ENCODE assay signal across 8 cellular contexts in the genomic region with DNA sequence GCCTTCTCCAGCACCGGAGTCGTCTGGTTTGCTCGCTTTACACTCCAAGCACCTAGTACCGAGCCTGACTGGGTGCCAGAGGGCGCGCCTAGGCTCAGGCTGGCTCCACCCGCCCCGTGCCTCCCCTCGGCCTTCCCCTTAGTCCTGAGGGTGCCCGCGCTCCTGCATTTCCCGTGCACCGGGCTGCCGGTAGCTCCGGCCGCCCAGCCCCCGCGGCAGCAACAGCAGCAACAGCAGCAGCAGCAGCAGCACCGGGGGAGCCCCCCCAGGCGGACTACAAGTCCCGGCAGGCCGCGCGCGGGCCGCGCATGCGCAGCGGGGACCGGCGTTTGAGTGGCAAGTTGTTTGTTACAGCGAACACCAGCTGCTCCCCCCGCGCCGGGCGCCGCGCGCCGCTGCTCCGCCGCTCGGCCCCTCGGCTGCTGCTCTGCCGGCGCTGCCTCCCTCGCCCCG.
DNase-seq lines count a peak whose midpoint lies in the region; ATAC-seq and TF ChIP-seq lines count a peak whose summit lies in the region.
"Not testable (repeated sequence)": the region's sequence is repeated elsewhere in the genome, so short reads cannot be mapped to it uniquely, and the experiment has no call there.

No MANE protein-coding gene starts in this region.

- CTCF ChIA-PET in T-cell (lab: Charles Lee): not testable (repeated sequence)

- POLR2A ChIA-PET in T-cell (lab: Charles Lee): not testable (repeated sequence)

- TF ChIP-seq CTCF in C4-2B (conservative IDR thresholded peaks at IDR 0.05): not testable (repeated sequence)

- H3K4me1 Mint-ChIP-seq in T-cell: not testable (repeated sequence)

- peak; percentile 55 to 91 (median 75) for DNase-seq in T-cell
- DNase-seq in activated effector memory CD4-positive, alpha-beta T cell treated with anti-CD3 and anti-CD28 coated beads, Interleukin-2, amount 50 U/mL, for 16 hours: peak; percentile 93
- peak; percentile 50 for DNase-seq in fibroblast of peridontal ligament (ENCODE audit: extremely low read depth)
- DNase-seq in myocyte (ENCODE audit: low read depth): peak; percentile 75
- peak; percentile 42 to 74 (median 58) for DNase-seq in stimulated activated CD4-positive, alpha-beta T cell treated with anti-CD3 and anti-CD28 coated beads, TNF-alpha, amount 100 ng/mL, for 48 hours (ENCODE audit: low read depth in 3 of 3)

- H3K27me3 Mint-ChIP-seq in T-cell: not testable (repeated sequence)

- peak overlapping the region; percentile 37; the same call in 1 of the 2 replicates for H3K27ac ChIP-seq in C4-2B

- not testable (repeated sequence) for H3K27ac Mint-ChIP-seq in T-cell

- peak overlapping the region; percentile 55 to 76 (median 75) for H3K4me3 Mint-ChIP-seq in T-cell

- H3K9me3 Mint-ChIP-seq in T-cell: not testable (repeated sequence)

- ATAC-seq in GM21515 (IDR thresholded peaks at IDR 0.05; ENCODE audit: unreplicated experiment): peak; percentile 95
- ATAC-seq in HG03280 (IDR thresholded peaks at IDR 0.05; ENCODE audit: unreplicated experiment): peak; percentile 91
- peak; percentile 92 to 94 (median 92) for ATAC-seq in T-cell (replicated peaks in 1 of 4)

- H3K36me3 Mint-ChIP-seq in T-cell: not testable (repeated sequence)

Comparison
In these comparisons a context has a peak if more than half of its experiments do, and no peak if none do; other contexts are left out.
1. Peak in every context shown above with its lines: DNase-seq, ATAC-seq and H3K27ac ChIP-seq.